In the genomic region with DNA sequence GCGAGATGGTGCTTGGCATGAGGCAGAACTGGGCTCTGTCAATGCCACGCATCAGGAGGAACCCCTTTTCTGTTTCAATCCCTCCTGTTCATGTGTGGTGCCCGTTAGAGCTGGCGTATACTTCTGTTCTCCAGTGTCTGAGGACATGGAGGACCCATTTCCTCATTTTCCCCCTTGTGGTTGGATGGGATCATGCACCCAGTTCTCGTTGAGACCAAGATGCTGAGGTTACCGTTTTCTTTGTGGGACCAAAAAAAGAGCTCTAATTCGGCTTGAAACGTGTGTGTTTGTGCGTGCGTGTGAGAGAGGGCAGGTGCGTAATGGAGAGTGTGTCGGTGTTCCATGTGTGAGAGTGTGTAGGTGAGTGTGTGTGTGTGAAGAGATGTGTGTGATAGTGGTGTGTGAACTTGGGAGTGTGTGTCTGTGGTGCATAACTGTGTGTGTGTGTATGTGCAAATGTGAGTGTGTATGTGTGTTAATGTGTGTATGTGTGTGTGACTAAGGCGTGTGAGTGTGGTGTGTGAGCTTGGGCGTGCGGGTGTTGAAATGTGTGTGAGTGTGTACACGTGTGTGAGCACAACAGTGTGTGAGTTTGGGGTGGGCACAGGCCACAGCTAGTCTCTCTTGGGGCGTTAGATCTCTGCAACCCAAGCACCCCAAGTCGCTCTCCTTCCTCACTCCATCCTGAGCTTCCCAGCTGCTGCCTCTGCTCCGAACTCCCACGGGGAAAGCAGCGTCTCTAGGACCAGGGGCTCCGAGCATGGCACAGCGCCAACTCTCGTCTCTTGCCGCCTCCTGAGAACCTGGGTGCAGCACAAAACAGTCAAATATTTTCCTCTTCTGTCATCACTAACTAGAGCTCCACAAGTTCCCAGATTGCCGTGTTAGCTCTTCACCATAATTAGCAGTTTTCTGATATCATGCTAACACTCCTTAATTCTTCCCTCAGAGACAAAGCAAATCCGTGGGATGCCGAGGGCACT, we compare ENCODE assay signal across 8 cellular contexts.
A peak's percentile ranks its signal among the peaks of the same experiment; 100 is the strongest.
DNase-seq lines count a peak whose midpoint lies in the region; ATAC-seq and TF ChIP-seq lines count a peak whose summit lies in the region.
"Had no signal": no experiment of that assay in that cellular context is flagged by ENCODE, and none has a peak within 500 bp of the region (broad histone marks: within the 10 kb centered on the region; RNA-seq: fewer than 3 reads in every experiment).

No MANE protein-coding gene starts in this region.

- no peak overlapping the region for H3K9ac ChIP-seq in colonic mucosa (ENCODE audit: low read depth in 2 of 2, low read length in 2 of 2)

- intact Hi-C loops in activated B cell treated with CpG ODN at 0.5 μM for 24 hours (cut with micrococcal nuclease) (loop anchor here (1.0 to 10.0 kb wide), 8 partner anchors 11 to 1061 kb away; a partner anchor contains a TSS), colonic mucosa (cut with DNase I) (loop anchor here (10.0 kb wide), 1 partner anchor 432 kb away; no protein-coding TSS in a partner anchor)

- peaks cover 98% of the 10 kb centered on the region for H3K4me1 Mint-ChIP-seq in activated B cell treated with CpG ODN at 0.5 μM for 24 hours

- H3K36me3 Mint-ChIP-seq in activated B cell treated with CpG ODN at 0.5 μM for 24 hours (ENCODE audit: low read depth), result no peaks in the 10 kb centered on the region

- CTCF ChIA-PET in activated B cell treated with CpG ODN at 0.5 μM for 24 hours (lab: Charles Lee), result interaction anchor here (0.6 to 7.9 kb wide), 8 partner anchors 11 to 687 kb away, joined by 3 to 53 read pairs (median 16); a partner anchor contains a TSS

- ATAC-seq in activated B cell treated with CpG ODN at 0.5 μM for 24 hours (ENCODE audit: low read depth), result no peak
- ATAC-seq in GM18867 (IDR thresholded peaks at IDR 0.05; ENCODE audit: unreplicated experiment), result no peak

- no peak for TF ChIP-seq CTCF in activated B cell treated with CpG ODN at 0.5 μM for 24 hours (IDR thresholded peaks at IDR 0.05)
- TF ChIP-seq CTCF in colonic mucosa (IDR thresholded peaks at IDR 0.05), result no peak

- no peaks in the 10 kb centered on the region for H3K27me3 ChIP-seq in colonic mucosa
- H3K27me3 ChIP-seq: SJCRH30 had no signal

- POLR2A ChIA-PET in activated B cell treated with CpG ODN at 0.5 μM for 24 hours (lab: Charles Lee), result interaction anchor here (0.7 to 8.3 kb wide), 12 partner anchors 11 to 176 kb away, joined by 3 to 135 read pairs (median 6); a partner anchor contains a TSS

- H3K27me3 Mint-ChIP-seq in activated B cell treated with CpG ODN at 0.5 μM for 24 hours, result peaks cover 5% of the 10 kb centered on the region

- no peak overlapping the region for H3K4me3 ChIP-seq in colonic mucosa
- H3K4me3 ChIP-seq: SJCRH30 had no signal

- peak overlapping the region; percentile 74 for H3K27ac Mint-ChIP-seq in activated B cell treated with CpG ODN at 0.5 μM for 24 hours

- no peaks in the 10 kb centered on the region for H3K4me1 ChIP-seq in colonic mucosa
- H3K4me1 ChIP-seq: SJCRH30 had no signal

- no peaks in the 10 kb centered on the region for H3K36me3 ChIP-seq in colonic mucosa
- H3K36me3 ChIP-seq: SJCRH30 had no signal

- no peaks in the 10 kb centered on the region for H3K9me3 Mint-ChIP-seq in activated B cell treated with CpG ODN at 0.5 μM for 24 hours

- DNase-seq in EH (ENCODE audit: low read depth) (peak; percentile 21), KG1 (lab: John Stamatoyannopoulos, UW) (peak; percentile 11), activated B cell treated with CpG ODN at 0.5 μM for 24 hours (no peak), lung microvascular endothelial cell (ENCODE audit: low read depth in 2 of 2) (peak; percentile 35 to 42), NCI-H187 (lab: John Stamatoyannopoulos, UW) (no peak), colonic mucosa (no peak)

- H3K27ac ChIP-seq in colonic mucosa, result no peak overlapping the region
- H3K27ac ChIP-seq: SJCRH30 had no signal

- H3K4me3 Mint-ChIP-seq in activated B cell treated with CpG ODN at 0.5 μM for 24 hours, result peak overlapping the region; percentile 32

- H3K9me3 ChIP-seq in colonic mucosa, result no peaks in the 10 kb centered on the region
- H3K9me3 ChIP-seq: SJCRH30 had no signal

Comparison
In these comparisons a context has a peak if more than half of its experiments do, and no peak if none do; other contexts are left out.
1. DNase-seq: peak in EH (single experiment), KG1 (single experiment) and lung microvascular endothelial cell (2 of 2); none in activated B cell treated with CpG ODN at 0.5 μM for 24 hours (single experiment), NCI-H187 (0 of 2) and colonic mucosa (single experiment).